Comparison of ENCODE assay signal across 12 cellular contexts in genomic region chr15:31358163-31358562, GRCh38. TPM values are rescaled to one million over a fixed set of nuclear protein-coding genes. Genes with fewer than 3 reads are reported as not detected.
A peak's percentile ranks its signal among the peaks of the same experiment; 100 is the strongest.
DNase-seq lines count a peak whose midpoint lies in the region; ATAC-seq and TF ChIP-seq lines count a peak whose summit lies in the region.
"Had no signal": no experiment of that assay in that cellular context is flagged by ENCODE, and none has a peak within 500 bp of the region (broad histone marks: within the 10 kb centered on the region; RNA-seq: fewer than 3 reads in every experiment).

No MANE protein-coding gene starts in this region.

- intact Hi-C loops in heart right ventricle (cut with DNase I) = loop anchor here in 1 of 10 donors (10.0 kb wide), 1 partner anchor 127 kb away; no protein-coding TSS in a partner anchor
- intact Hi-C loops in activated T-helper 1 cell treated with anti-CD3 and anti-CD28 coated beads, Interleukin-12 subunit alpha, Interleukin-12 subunit beta, Interleukin-2, Interleukin-4 antibody, amounts not matched to agents 30 ng/mL and 10 ng/mL and 1 ng/mL, durations not matched to agents 14 hours and 24 hours and 36 hours (cut with micrococcal nuclease) = no loop called here

- WGBS in heart right ventricle, 2 donors = 66 to 74% methylated on average over 3 of the region's 3 CpGs
- 65 to 70% methylated on average over 3 of the region's 3 CpGs for WGBS in upper lobe of left lung, 2 donors

- ATAC-seq in heart right ventricle (no peak), upper lobe of left lung (ENCODE audit: low FRiP score in 2 of 2) (no peak), GM18858 (IDR thresholded peaks at IDR 0.05; ENCODE audit: unreplicated experiment) (no peak), HG02623 (IDR thresholded peaks at IDR 0.05; ENCODE audit: unreplicated experiment) (no peak)

- peaks cover 34% of the 10 kb centered on the region for H3K36me3 Mint-ChIP-seq in activated T-helper 1 cell treated with anti-CD3 and anti-CD28 coated beads, Interleukin-12 subunit alpha, Interleukin-12 subunit beta, Interleukin-2, Interleukin-4 antibody, amounts not matched to agents 30 ng/mL and 10 ng/mL and 1 ng/mL, durations not matched to agents 14 hours and 24 hours and 36 hours (ENCODE audit: low read depth)

- peak overlapping the region; percentile 65 for H3K4me3 Mint-ChIP-seq in activated T-helper 1 cell treated with anti-CD3 and anti-CD28 coated beads, Interleukin-12 subunit alpha, Interleukin-12 subunit beta, Interleukin-2, Interleukin-4 antibody, amounts not matched to agents 30 ng/mL and 10 ng/mL and 1 ng/mL, durations not matched to agents 14 hours and 24 hours and 36 hours

- peak overlapping the region; percentile 86 for H3K27ac Mint-ChIP-seq in activated T-helper 1 cell treated with anti-CD3 and anti-CD28 coated beads, Interleukin-12 subunit alpha, Interleukin-12 subunit beta, Interleukin-2, Interleukin-4 antibody, amounts not matched to agents 30 ng/mL and 10 ng/mL and 1 ng/mL, durations not matched to agents 14 hours and 24 hours and 36 hours

- H3K4me3 ChIP-seq in right atrium auricular region (no peak overlapping the region), heart right ventricle (no peak overlapping the region), mucosa of rectum (ENCODE audit: low read length in 2 of 2) (no peak overlapping the region), upper lobe of left lung (no peak overlapping the region)

- no peak for TF ChIP-seq EP300 in upper lobe of left lung (IDR thresholded peaks at IDR 0.05)

- H3K36me3 ChIP-seq in right atrium auricular region = no peaks in the 10 kb centered on the region
- H3K36me3 ChIP-seq in heart right ventricle = peaks cover 0 to 22% (median 0%) of the 10 kb centered on the region in 9 donors
- H3K36me3 ChIP-seq in mucosa of rectum (ENCODE audit: control insufficient read depth in 2 of 2, insufficient read depth in 2 of 2, low read length in 2 of 2) = peaks cover 12% of the 10 kb centered on the region in 2 donors
- H3K36me3 ChIP-seq in upper lobe of left lung = peaks cover 0 to 8% (median 0%) of the 10 kb centered on the region in 4 donors

- peaks cover 94% of the 10 kb centered on the region for H3K4me1 Mint-ChIP-seq in activated T-helper 1 cell treated with anti-CD3 and anti-CD28 coated beads, Interleukin-12 subunit alpha, Interleukin-12 subunit beta, Interleukin-2, Interleukin-4 antibody, amounts not matched to agents 30 ng/mL and 10 ng/mL and 1 ng/mL, durations not matched to agents 14 hours and 24 hours and 36 hours (ENCODE audit: low read depth)

- H3K9me3 Mint-ChIP-seq in activated T-helper 1 cell treated with anti-CD3 and anti-CD28 coated beads, Interleukin-12 subunit alpha, Interleukin-12 subunit beta, Interleukin-2, Interleukin-4 antibody, amounts not matched to agents 30 ng/mL and 10 ng/mL and 1 ng/mL, durations not matched to agents 14 hours and 24 hours and 36 hours = peaks cover 6% of the 10 kb centered on the region

- H3K27me3 Mint-ChIP-seq in activated T-helper 1 cell treated with anti-CD3 and anti-CD28 coated beads, Interleukin-12 subunit alpha, Interleukin-12 subunit beta, Interleukin-2, Interleukin-4 antibody, amounts not matched to agents 30 ng/mL and 10 ng/mL and 1 ng/mL, durations not matched to agents 14 hours and 24 hours and 36 hours (ENCODE audit: insufficient read depth) = no peaks in the 10 kb centered on the region

- TF ChIP-seq CTCF in right atrium auricular region (IDR thresholded peaks at IDR 0.05) (no peak), heart right ventricle (IDR thresholded peaks at IDR 0.05) (no peak), upper lobe of left lung (IDR thresholded peaks at IDR 0.05) (no peak)

- H3K27ac ChIP-seq in right atrium auricular region = peak overlapping the region; percentile 90 to 96
- peak overlapping the region in 4 of 10 donors; percentile 41 to 97 (median 94) for H3K27ac ChIP-seq in heart right ventricle
- peak overlapping the region; percentile 4 to 97 for H3K27ac ChIP-seq in mucosa of rectum (ENCODE audit: low read depth in 2 of 2, low read length in 2 of 2)
- H3K27ac ChIP-seq in upper lobe of left lung = peak overlapping the region; percentile 88 to 99 (median 95)

- H3K4me1 ChIP-seq in right atrium auricular region = peaks cover 0 to 100% of the 10 kb centered on the region in 2 donors
- peaks cover 65 to 100% (median 100%) of the 10 kb centered on the region in 9 donors for H3K4me1 ChIP-seq in heart right ventricle
- H3K4me1 ChIP-seq in mucosa of rectum (ENCODE audit: control insufficient read depth in 2 of 2, insufficient read depth in 2 of 2, low read length in 2 of 2) = peaks cover 70 to 80% of the 10 kb centered on the region in 2 donors
- peaks cover 100% of the 10 kb centered on the region in 4 donors for H3K4me1 ChIP-seq in upper lobe of left lung

- H3K9ac ChIP-seq in mucosa of rectum (ENCODE audit: low read depth in 1 of 2, low read length in 2 of 2) = peak overlapping the region in 1 of 2 donors; percentile 26

- H3K9me3 ChIP-seq in right atrium auricular region = no peaks in the 10 kb centered on the region
- H3K9me3 ChIP-seq in heart right ventricle = no peaks in the 10 kb centered on the region
- H3K9me3 ChIP-seq in mucosa of rectum (ENCODE audit: control insufficient read depth in 2 of 2, low read length in 2 of 2) = no peaks in the 10 kb centered on the region
- H3K9me3 ChIP-seq in upper lobe of left lung = no peaks in the 10 kb centered on the region

- no peak for TF ChIP-seq POLR2A in upper lobe of left lung (IDR thresholded peaks at IDR 0.05)

- DNase-seq in right atrium auricular region (ENCODE audit: low spot score) (no peak), heart right ventricle (no peak), upper lobe of left lung (no peak)
- no peak for DNase-seq in activated T-helper 1 cell treated with anti-CD3 and anti-CD28 coated beads, Interleukin-12 subunit alpha, Interleukin-12 subunit beta, Interleukin-2, Interleukin-4 antibody, amounts not matched to agents 30 ng/mL and 10 ng/mL and 1 ng/mL, durations not matched to agents 14 hours and 24 hours and 36 hours (ENCODE audit: low spot score)
- no peak for DNase-seq in activated CD8-positive, alpha-beta memory T cell treated with anti-CD3 and anti-CD28 coated beads for 24 hours
- DNase-seq: activated CD8-positive, alpha-beta memory T cell treated with anti-CD3 and anti-CD28 coated beads, Interleukin-2, amount 50 U/mL, for 48 hours; AML-193; hypothalamus; NCI-H1092 had no signal

- no peaks in the 10 kb centered on the region for H3K27me3 ChIP-seq in right atrium auricular region
- H3K27me3 ChIP-seq in heart right ventricle = no peaks in the 10 kb centered on the region
- H3K27me3 ChIP-seq in mucosa of rectum (ENCODE audit: control insufficient read depth in 2 of 2, insufficient read depth in 2 of 2, low read length in 2 of 2) = no peaks in the 10 kb centered on the region
- H3K27me3 ChIP-seq in upper lobe of left lung = no peaks in the 10 kb centered on the region

RNA-seq across cellular contexts. Expression of gene KLF13, which starts 31.5 kb away (rescaled TPM):
- 10 to 100 TPM; 52.8 to 54.6 TPM for total RNA-seq in right atrium auricular region
- 100 to 1,000 TPM in 1 of 10 donors, 10 to 100 TPM in 9; 28.4 to 101 (median 49.4) TPM for total RNA-seq in heart right ventricle
- polyA plus RNA-seq in heart right ventricle = 10 to 100 TPM; 32.9 to 44.0 TPM
- total RNA-seq in activated T-helper 1 cell treated with anti-CD3 and anti-CD28 coated beads, Interleukin-12 subunit alpha, Interleukin-12 subunit beta, Interleukin-2, Interleukin-4 antibody, amounts not matched to agents 30 ng/mL and 10 ng/mL and 1 ng/mL, durations not matched to agents 14 hours and 24 hours and 36 hours = 129 and 137 TPM in 2 replicates
- 100 to 1,000 TPM; 103 to 231 (median 147) TPM for total RNA-seq in upper lobe of left lung
